ENCODE assay signal across 27 cellular contexts in genomic region chr10:109904397-109904796, GRCh38. TPM values are rescaled to one million over a fixed set of nuclear protein-coding genes. Genes with fewer than 3 reads are reported as not detected.
DNase-seq lines count a peak whose midpoint lies in the region; ATAC-seq and TF ChIP-seq lines count a peak whose summit lies in the region.
"Had no signal": no experiment of that assay in that cellular context is flagged by ENCODE, and none has a peak within 500 bp of the region (broad histone marks: within the 10 kb centered on the region; RNA-seq: fewer than 3 reads in every experiment).

No MANE protein-coding gene starts in this region.

- no peaks in the 10 kb centered on the region for H3K27me3 ChIP-seq in CD4-positive, alpha-beta T cell (ENCODE audit: control insufficient read depth, insufficient read depth, low read length)
- H3K27me3 ChIP-seq in Peyer's patch: no peaks in the 10 kb centered on the region
- H3K27me3 ChIP-seq: foreskin keratinocyte, SJSA1, spleen, uterus had no signal

- intact Hi-C loops in activated CD4-positive, alpha-beta T cell treated with anti-CD3 and anti-CD28 coated beads, Interleukin-2, amount 10 ng/mL, durations not matched to agents 24 days and 14 days (cut with micrococcal nuclease): no loop called here
- intact Hi-C loops in CD4-positive, alpha-beta T cell (cut with DNase I, micrococcal nuclease): no loop called here

- TF ChIP-seq CTCF in CD4-positive, alpha-beta T cell (IDR thresholded peaks at IDR 0.05): no peak
- no peak for TF ChIP-seq CTCF in Peyer's patch (IDR thresholded peaks at IDR 0.05)

- no peaks in the 10 kb centered on the region for H3K27me3 Mint-ChIP-seq in activated CD4-positive, alpha-beta T cell treated with anti-CD3 and anti-CD28 coated beads, Interleukin-2, amount 10 ng/mL, durations not matched to agents 24 days and 14 days
- H3K27me3 Mint-ChIP-seq in CD4-positive, alpha-beta T cell: no peaks in the 10 kb centered on the region
- H3K27me3 Mint-ChIP-seq in T-helper 17 cell: no peaks in the 10 kb centered on the region
- no peaks in the 10 kb centered on the region for H3K27me3 Mint-ChIP-seq in effector memory CD8-positive, alpha-beta T cell
- H3K27me3 Mint-ChIP-seq: B cell; brain; naive B cell; stimulated activated memory B cell treated with anti-CD40 and anti-IgM and Interleukin-4, amounts not matched to agents 10 μg/mL and 1 μg/mL and 100 μg/mL, for 72 hours had no signal

- H3K36me3 ChIP-seq in Peyer's patch: peaks cover 0 to 18% (median 0%) of the 10 kb centered on the region in 3 donors
- H3K36me3 ChIP-seq: uterus had no signal

- H3K27ac ChIP-seq in CD4-positive, alpha-beta T cell (ENCODE audit: low read depth, low read length): no peak overlapping the region
- H3K27ac ChIP-seq in Peyer's patch: no peak overlapping the region
- H3K27ac ChIP-seq: foreskin keratinocyte, parathyroid adenoma, SJSA1 had no signal

- H3K4me3 Mint-ChIP-seq in activated CD4-positive, alpha-beta T cell treated with anti-CD3 and anti-CD28 coated beads, Interleukin-2, amount 10 ng/mL, durations not matched to agents 24 days and 14 days: peak overlapping the region; percentile 2
- no peak overlapping the region for H3K4me3 Mint-ChIP-seq in CD4-positive, alpha-beta T cell
- H3K4me3 Mint-ChIP-seq in T-helper 17 cell: peak overlapping the region; percentile 33
- H3K4me3 Mint-ChIP-seq in effector memory CD8-positive, alpha-beta T cell: peak overlapping the region in 1 of 2 donors; percentile 25
- H3K4me3 Mint-ChIP-seq: activated T-cell treated with anti-CD3 and anti-CD28 coated beads, Interleukin-2, amount 50 U/mL, for 4 hours; B cell; brain; stimulated activated memory B cell treated with anti-CD40 and anti-IgM and Interleukin-4, amounts not matched to agents 10 μg/mL and 1 μg/mL and 100 μg/mL, for 72 hours had no signal

- no peak overlapping the region for H3K4me3 ChIP-seq in Peyer's patch
- H3K4me3 ChIP-seq: SJSA1, spleen, uterus had no signal

- DNase-seq in activated CD4-positive, alpha-beta T cell treated with anti-CD3 and anti-CD28 coated beads, Interleukin-2, amount 10 ng/mL, durations not matched to agents 24 days and 14 days: no peak
- no peak for DNase-seq in activated CD4-positive, alpha-beta T cell treated with anti-CD3 and anti-CD28 coated beads, Interleukin-2, amount 50 U/mL, for 48 hours
- no peak for DNase-seq in CD4-positive, alpha-beta T cell
- DNase-seq in T-helper 17 cell: no peak
- DNase-seq in effector memory CD8-positive, alpha-beta T cell: no peak
- DNase-seq in COLO668 (lab: John Stamatoyannopoulos, UW; ENCODE audit: unreplicated experiment): no peak
- no peak for DNase-seq in Peyer's patch
- DNase-seq: activated CD4-positive, alpha-beta T cell treated with anti-CD3 and anti-CD28 coated beads, Interleukin-2, amount 50 U/mL, for 4 hours; activated T-cell treated with anti-CD3 and anti-CD28 coated beads, Interleukin-2, amount 50 U/mL, for 4 hours; effector memory CD4-positive, alpha-beta T cell; foreskin keratinocyte; Karpas-422; naive B cell; NCI-H1048; NCI-H187 treated with DMSO at 0.1 percent for 48 hours; NCI-H526 treated with DMSO at 0.1 percent for 48 hours; right cardiac atrium; spleen; stimulated activated CD4-positive, alpha-beta T cell treated with anti-CD3 and anti-CD28 coated beads, Interleukin-4, amount 100 ng/mL, for 1 hour; uterus had no signal

- no peak for ATAC-seq in CD4-positive, alpha-beta T cell (ENCODE audit: poor library complexity)
- ATAC-seq in T-helper 17 cell: no peak
- no peak for ATAC-seq in effector memory CD8-positive, alpha-beta T cell (replicated peaks)
- ATAC-seq in HG03097 (IDR thresholded peaks at IDR 0.05; ENCODE audit: low FRiP score, unreplicated experiment): no peak
- ATAC-seq: activated T-cell treated with anti-CD3 and anti-CD28 coated beads, Interleukin-2, amount 50 U/mL, for 4 hours; esophagus mucosa; right cardiac atrium; stimulated activated memory B cell treated with anti-CD40 and anti-IgM and Interleukin-4, amounts not matched to agents 10 μg/mL and 1 μg/mL and 100 μg/mL, for 72 hours had no signal

- CTCF ChIA-PET in CD4-positive, alpha-beta T cell (lab: Charles Lee): no interaction called here

- TF ChIP-seq POLR2A in Peyer's patch (IDR thresholded peaks at IDR 0.05): no peak

- POLR2A ChIA-PET in CD4-positive, alpha-beta T cell (lab: Charles Lee): no interaction called here

- H3K4me1 Mint-ChIP-seq in activated CD4-positive, alpha-beta T cell treated with anti-CD3 and anti-CD28 coated beads, Interleukin-2, amount 10 ng/mL, durations not matched to agents 24 days and 14 days: peaks cover 51% of the 10 kb centered on the region
- H3K4me1 Mint-ChIP-seq in CD4-positive, alpha-beta T cell (ENCODE audit: low read depth): peaks cover 48% of the 10 kb centered on the region
- peaks cover 56% of the 10 kb centered on the region for H3K4me1 Mint-ChIP-seq in T-helper 17 cell
- H3K4me1 Mint-ChIP-seq in effector memory CD8-positive, alpha-beta T cell (ENCODE audit: low read depth in 2 of 2): peaks cover 32 to 62% of the 10 kb centered on the region in 2 donors

- peaks cover 76% of the 10 kb centered on the region for H3K36me3 Mint-ChIP-seq in activated CD4-positive, alpha-beta T cell treated with anti-CD3 and anti-CD28 coated beads, Interleukin-2, amount 10 ng/mL, durations not matched to agents 24 days and 14 days (ENCODE audit: low read depth)
- peaks cover 77% of the 10 kb centered on the region for H3K36me3 Mint-ChIP-seq in CD4-positive, alpha-beta T cell (ENCODE audit: low read depth)
- peaks cover 16% of the 10 kb centered on the region for H3K36me3 Mint-ChIP-seq in T-helper 17 cell (ENCODE audit: low read depth)
- peaks cover 10% of the 10 kb centered on the region for H3K36me3 Mint-ChIP-seq in effector memory CD8-positive, alpha-beta T cell (ENCODE audit: insufficient read depth)

- no peaks in the 10 kb centered on the region for H3K9me3 ChIP-seq in CD4-positive, alpha-beta T cell (ENCODE audit: control insufficient read depth, low read length)
- H3K9me3 ChIP-seq in T-helper 17 cell (ENCODE audit: control insufficient read depth, low read length, poor library complexity, severe bottlenecking) (no peaks in the 10 kb centered on the region), Peyer's patch (no peaks in the 10 kb centered on the region)
- H3K9me3 ChIP-seq: SJSA1, spleen, uterus had no signal

- H3K9me3 Mint-ChIP-seq in activated CD4-positive, alpha-beta T cell treated with anti-CD3 and anti-CD28 coated beads, Interleukin-2, amount 10 ng/mL, durations not matched to agents 24 days and 14 days: peaks cover 9% of the 10 kb centered on the region
- no peaks in the 10 kb centered on the region for H3K9me3 Mint-ChIP-seq in CD4-positive, alpha-beta T cell
- H3K9me3 Mint-ChIP-seq in effector memory CD8-positive, alpha-beta T cell: no peaks in the 10 kb centered on the region
- H3K9me3 Mint-ChIP-seq: activated T-cell treated with anti-CD3 and anti-CD28 coated beads, Interleukin-2, amount 50 U/mL, for 4 hours; brain; naive B cell; stimulated activated memory B cell treated with anti-CD40 and anti-IgM and Interleukin-4, amounts not matched to agents 10 μg/mL and 1 μg/mL and 100 μg/mL, for 72 hours had no signal

- H3K27ac Mint-ChIP-seq in activated CD4-positive, alpha-beta T cell treated with anti-CD3 and anti-CD28 coated beads, Interleukin-2, amount 10 ng/mL, durations not matched to agents 24 days and 14 days: peak overlapping the region; percentile 4
- peak overlapping the region; percentile 86 for H3K27ac Mint-ChIP-seq in CD4-positive, alpha-beta T cell
- H3K27ac Mint-ChIP-seq in T-helper 17 cell: peak overlapping the region; percentile 96
- peak overlapping the region; percentile 7 to 96 for H3K27ac Mint-ChIP-seq in effector memory CD8-positive, alpha-beta T cell
- H3K27ac Mint-ChIP-seq: B cell; stimulated activated memory B cell treated with anti-CD40 and anti-IgM and Interleukin-4, amounts not matched to agents 10 μg/mL and 1 μg/mL and 100 μg/mL, for 72 hours had no signal

- peaks cover 0 to 58% (median 12%) of the 10 kb centered on the region in 4 donors for H3K4me1 ChIP-seq in Peyer's patch
- H3K4me1 ChIP-seq: uterus had no signal

RNA-seq across cellular contexts. Expression of gene XPNPEP1, which starts 18.9 kb away (rescaled TPM):
- 98.9 and 105 TPM in 2 replicates for total RNA-seq in activated CD4-positive, alpha-beta T cell treated with anti-CD3 and anti-CD28 coated beads, Interleukin-2, amount 10 ng/mL, durations not matched to agents 24 days and 14 days
- 10 to 100 TPM; 50.3 to 54.3 TPM for total RNA-seq in CD4-positive, alpha-beta T cell
- total RNA-seq in T-helper 17 cell (10 to 100 TPM; 76.4 to 81.6 TPM), Peyer's patch (100 to 1,000 TPM; 148 to 295 (median 263) TPM)

Comparison
In these comparisons a context has a peak if more than half of its experiments do, and no peak if none do; other contexts are left out.
1. H3K27ac Mint-ChIP-seq: peak in every context shown above with its lines; median percentile 96 in T-helper 17 cell; 86 in CD4-positive, alpha-beta T cell; 52 in effector memory CD8-positive, alpha-beta T cell; 4 in activated CD4-positive, alpha-beta T cell treated with anti-CD3 and anti-CD28 coated beads, Interleukin-2, amount 10 ng/mL, durations not matched to agents 24 days and 14 days.